ENCODE assay signal across 1 cellular context in genomic region chr9:137818286-137818685, GRCh38.
TF ChIP-seq lines count a peak whose summit lies in the region.

No MANE protein-coding gene starts in this region.

TF ChIP-seq in H1, 55 proteins besides CTCF, POLR2A, EP300 and RAD21:
- TF ChIP-seq JUN (IDR thresholded peaks at IDR 0.05; ENCODE audit: low read depth, low read length) (no peak), NRF1 (IDR thresholded peaks at IDR 0.05; ENCODE audit: low read depth, low read length) (no peak), RFX5 (IDR thresholded peaks at IDR 0.05; ENCODE audit: borderline replicate concordance, low read depth, low read length) (no peak), JUND (IDR thresholded peaks at IDR 0.05; ENCODE audit: low read length) (no peak), ASH2L (IDR thresholded peaks at IDR 0.05; ENCODE audit: low read length) (no peak), KDM4A (IDR thresholded peaks at IDR 0.05; ENCODE audit: low read depth, low read length, severe bottlenecking) (no peak), KDM5A (IDR thresholded peaks at IDR 0.05; ENCODE audit: low read length) (no peak)
TF ChIP-seq in H1: peak in this region for 0.
